In the genomic region with DNA sequence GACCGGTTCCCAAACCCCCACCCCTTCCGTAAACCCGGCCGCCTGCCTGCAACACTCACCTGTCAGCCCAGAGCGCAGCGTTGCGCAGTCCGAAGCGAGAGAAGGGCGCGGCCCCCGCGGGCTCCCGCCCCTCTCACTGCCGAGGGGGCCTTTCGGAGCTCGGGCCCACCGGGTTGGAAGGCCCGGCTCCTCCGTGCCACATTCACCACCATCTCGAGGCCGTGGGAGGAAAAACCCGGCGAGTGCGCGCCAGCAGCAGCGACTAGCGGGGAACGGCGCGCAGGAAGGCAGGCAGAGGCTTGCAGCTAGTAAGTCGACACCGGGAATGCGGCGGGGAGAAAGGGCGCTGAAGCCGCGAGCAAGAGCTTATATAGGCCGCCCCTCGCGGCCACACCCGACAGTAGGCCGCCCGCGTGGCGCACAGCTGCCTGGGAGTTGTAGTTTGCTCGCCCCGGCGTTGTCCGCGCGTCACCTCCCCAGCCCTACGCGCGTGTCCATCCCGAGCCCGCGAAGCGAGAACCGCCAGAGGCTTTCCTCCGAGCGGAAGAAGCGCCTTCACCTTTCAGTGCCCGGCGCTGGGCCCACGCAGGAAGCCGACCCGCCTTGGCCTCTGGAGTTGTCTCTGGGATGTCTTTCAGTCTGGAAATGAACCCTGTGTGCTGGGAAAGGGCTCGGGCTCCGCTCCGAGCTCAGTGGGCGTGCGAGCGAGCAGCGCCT, we compare ENCODE assay signal across 8 cellular contexts. TPM values are rescaled to one million over a fixed set of nuclear protein-coding genes. Genes with fewer than 3 reads are reported as not detected.
DNase-seq lines count a peak whose midpoint lies in the region; ATAC-seq and TF ChIP-seq lines count a peak whose summit lies in the region.

No MANE protein-coding gene starts in this region.

- peak overlapping the region; percentile 78 for H3K27ac ChIP-seq in SK-N-MC
- peak overlapping the region; percentile 73 to 76 for H3K27ac ChIP-seq in ovary
- peak overlapping the region; percentile 50 to 86 (median 81) for H3K27ac ChIP-seq in thyroid gland

- H3K4me1 ChIP-seq in ovary (ENCODE audit: insufficient read depth) (peaks cover 2% of the 10 kb centered on the region), thyroid gland (peaks cover 11 to 14% of the 10 kb centered on the region in 2 donors)

- DNase-seq in HFF-Myc (ENCODE audit: extremely low read depth, low read depth): peak; percentile 84
- DNase-seq in NAMALWA (ENCODE audit: low spot score): peak; percentile 95
- peak; percentile 90 for DNase-seq in SK-N-MC (ENCODE audit: low read depth, low spot score)
- DNase-seq in activated naive CD4-positive, alpha-beta T cell treated with anti-CD3 and anti-CD28 coated beads, Interleukin-2, amount 50 U/mL, for 72 hours (ENCODE audit: low spot score in 2 of 2): peak; percentile 93 to 96
- DNase-seq in glutamatergic neuron: peak; percentile 94
- peak; percentile 94 to 97 (median 95) for DNase-seq in ovary
- DNase-seq in thyroid gland: peak; percentile 95 to 96

- peaks cover 45% of the 10 kb centered on the region for H3K36me3 ChIP-seq in SK-N-MC (ENCODE audit: insufficient read depth, low read length)
- H3K36me3 ChIP-seq in ovary: no peaks in the 10 kb centered on the region
- H3K36me3 ChIP-seq in thyroid gland: peaks cover 28 to 32% of the 10 kb centered on the region in 2 donors

- peaks cover 13% of the 10 kb centered on the region for H3K4me1 Mint-ChIP-seq in glutamatergic neuron (ENCODE audit: low read depth, unreplicated experiment)

- intact Hi-C loops in ovary (cut with DNase I): no loop called here
- intact Hi-C loops in thyroid gland (cut with DNase I): no loop called here

- TF ChIP-seq CTCF in HFF-Myc (IDR thresholded peaks at IDR 0.05; ENCODE audit: low read depth, low read length, missing control alignments) (no peak), glutamatergic neuron (IDR thresholded peaks at IDR 0.05; ENCODE audit: partially characterized antibody, unreplicated experiment) (no peak), ovary (IDR thresholded peaks at IDR 0.05) (peak; percentile 14 to 49 (median 47)), thyroid gland (IDR thresholded peaks at IDR 0.05) (peak in 2 of 6 experiments; percentile 21 to 42)

- H3K9me3 ChIP-seq in SK-N-MC (ENCODE audit: low read depth, low read length): no peaks in the 10 kb centered on the region
- H3K9me3 ChIP-seq in ovary: no peaks in the 10 kb centered on the region
- H3K9me3 ChIP-seq in thyroid gland: no peaks in the 10 kb centered on the region

- H3K27me3 Mint-ChIP-seq in glutamatergic neuron (ENCODE audit: unreplicated experiment): peaks cover 2% of the 10 kb centered on the region

- 0% methylated on average over 74 to 75 of the region's 75 CpGs for WGBS in ovary, 3 donors
- whole genome bisulfite sequencing in thyroid gland, 2 donors: 0 to 4% methylated on average over 5 to 8 of the region's 75 CpGs

- ATAC-seq in activated naive CD4-positive, alpha-beta T cell treated with anti-CD3 and anti-CD28 coated beads, Interleukin-2, amount 50 U/mL, for 72 hours: peak; percentile 85 to 86

- H3K27me3 ChIP-seq in ovary (no peaks in the 10 kb centered on the region), thyroid gland (no peaks in the 10 kb centered on the region)

- peak overlapping the region; percentile 95 for H3K4me3 Mint-ChIP-seq in glutamatergic neuron (ENCODE audit: unreplicated experiment)

- TF ChIP-seq EP300 in ovary (IDR thresholded peaks at IDR 0.05): no peak

- H3K36me3 Mint-ChIP-seq in activated naive CD4-positive, alpha-beta T cell treated with anti-CD3 and anti-CD28 coated beads, Interleukin-2, amount 50 U/mL, for 72 hours: peaks cover 36 to 42% of the 10 kb centered on the region in 2 donors
- no peaks in the 10 kb centered on the region for H3K36me3 Mint-ChIP-seq in glutamatergic neuron (ENCODE audit: unreplicated experiment)

- peak overlapping the region; percentile 95 to 96 for H3K27ac Mint-ChIP-seq in activated naive CD4-positive, alpha-beta T cell treated with anti-CD3 and anti-CD28 coated beads, Interleukin-2, amount 50 U/mL, for 72 hours
- peak overlapping the region; percentile 92 for H3K27ac Mint-ChIP-seq in glutamatergic neuron (ENCODE audit: unreplicated experiment)

- H3K9ac ChIP-seq in SK-N-MC (ENCODE audit: insufficient read length): peak overlapping the region; percentile 97

- TF ChIP-seq POLR2A in ovary (IDR thresholded peaks at IDR 0.05) (peak; percentile 86), thyroid gland (IDR thresholded peaks at IDR 0.05) (peak; percentile 77 to 99)

- peak overlapping the region; percentile 92 for H3K4me3 ChIP-seq in GM08714 (ENCODE audit: low read length)
- H3K4me3 ChIP-seq in HFF-Myc (replicated peaks; ENCODE audit: low read depth, low read length): peak overlapping the region; percentile 92
- peak overlapping the region; percentile 92 for H3K4me3 ChIP-seq in SK-N-MC
- peak overlapping the region; percentile 84 for H3K4me3 ChIP-seq in ovary
- H3K4me3 ChIP-seq in thyroid gland (replicated peaks in 1 of 3): peak overlapping the region; percentile 68 to 96 (median 92)

- no peaks in the 10 kb centered on the region for H3K9me3 Mint-ChIP-seq in activated naive CD4-positive, alpha-beta T cell treated with anti-CD3 and anti-CD28 coated beads, Interleukin-2, amount 50 U/mL, for 72 hours
- peaks cover 10% of the 10 kb centered on the region for H3K9me3 Mint-ChIP-seq in glutamatergic neuron (ENCODE audit: unreplicated experiment)

RNA-seq across cellular contexts. Expression of gene RAB42, which starts 10.4 kb away (rescaled TPM):
- total RNA-seq in activated naive CD4-positive, alpha-beta T cell treated with anti-CD3 and anti-CD28 coated beads, Interleukin-2, amount 50 U/mL, for 72 hours: under 1 TPM in 1 of 2 donors, not detected in 1; 0.21 TPM
- total RNA-seq in glutamatergic neuron (ENCODE audit: unreplicated experiment) (0.69 TPM), ovary (1 to 10 TPM in 2 of 7 donors, under 1 TPM in 4, not detected in 1; 0.36 to 4.2 (median 0.89) TPM), thyroid gland (1 to 10 TPM; 1.3 to 3.5 (median 1.8) TPM)
- polyA plus RNA-seq in ovary: 1 to 10 TPM in 1 of 2 donors, under 1 TPM in 1; 0.82 to 1.3 TPM

RNA-seq across cellular contexts. Expression of gene TRNAU1AP, which starts 28.8 kb away (rescaled TPM):
- 10 to 100 TPM; 64.8 to 73.4 TPM for total RNA-seq in activated naive CD4-positive, alpha-beta T cell treated with anti-CD3 and anti-CD28 coated beads, Interleukin-2, amount 50 U/mL, for 72 hours
- total RNA-seq in glutamatergic neuron (ENCODE audit: unreplicated experiment): 39.8 TPM
- total RNA-seq in ovary: 10 to 100 TPM; 18.8 to 27.7 (median 20.6) TPM
- 10 to 100 TPM; 20.7 to 37.6 TPM for polyA plus RNA-seq in ovary
- 10 to 100 TPM; 14.8 to 26.6 (median 20.6) TPM for total RNA-seq in thyroid gland

Comparison
In these comparisons a context has a peak if more than half of its experiments do, and no peak if none do; other contexts are left out.
1. Peak in every context shown above with its lines: DNase-seq, ATAC-seq, H3K4me3 ChIP-seq and H3K27ac ChIP-seq.
2. CTCF ChIP-seq: peak in ovary (3 of 3); none in HFF-Myc (single experiment) and glutamatergic neuron (single experiment).